Comparison of ENCODE assay signal across 31 cellular contexts in genomic region chr1:59054172-59054571, GRCh38.
"Had no signal": no experiment of that assay in that cellular context is flagged by ENCODE, and none has a peak within 500 bp of the region (broad histone marks: within the 10 kb centered on the region; RNA-seq: fewer than 3 reads in every experiment).

No MANE protein-coding gene starts in this region.

- H3K27ac ChIP-seq: adrenal gland, ascending aorta, body of pancreas, brain microvascular endothelial cell, breast epithelium, cardiac muscle cell had no signal

- H3K27me3 ChIP-seq: adrenal gland, ascending aorta, body of pancreas, brain microvascular endothelial cell, breast epithelium, cardiac muscle cell had no signal

- DNase-seq: activated effector memory CD4-positive, alpha-beta T cell treated with anti-CD3 and anti-CD28 coated beads, Interleukin-2, amount 50 U/mL, for 16 hours; activated effector memory CD4-positive, alpha-beta T cell treated with Interleukin-2 at 50 U/mL for 16 hours; activated gamma-delta T cell; activated gamma-delta T cell treated with Interleukin-2 at 50 U/mL for 16 hours; activated naive CD4-positive, alpha-beta T cell; activated naive CD4-positive, alpha-beta T cell treated with anti-CD3 and anti-CD28 coated beads for 36 hours; activated naive CD4-positive, alpha-beta T cell treated with anti-CD3 and anti-CD28 coated beads, Interleukin-2, amount 10 ng/mL, durations not matched to agents 7 days and 5 days; activated naive CD4-positive, alpha-beta T cell treated with anti-CD3 and anti-CD28 coated beads, Interleukin-2, amount 50 U/mL, for 16 hours; activated naive CD4-positive, alpha-beta T cell treated with Interleukin-2 at 50 U/mL for 16 hours; activated naive CD8-positive, alpha-beta T cell treated with anti-CD3 and anti-CD28 coated beads for 36 hours; activated naive CD8-positive, alpha-beta T cell treated with anti-CD3 and anti-CD28 coated beads, Interleukin-2, amount 10 ng/mL, durations not matched to agents 7 days and 5 days; activated naive CD8-positive, alpha-beta T cell treated with anti-CD3 and anti-CD28 coated beads, Interleukin-2, amount 50 U/mL, for 24 hours; activated T-cell treated with anti-CD3 and anti-CD28 coated beads, Interleukin-2, amount 50 U/mL, for 24 hours; activated T-cell treated with anti-CD3 and anti-CD28 coated beads, Interleukin-2, amount 50 U/mL, for 4 hours; activated T-cell treated with anti-CD3 and anti-CD28 coated beads, Interleukin-2, amount 50 U/mL, for 48 hours; activated T-cell treated with anti-CD3 and anti-CD28 coated beads, Interleukin-2, amount 50 U/mL, for 72 hours; adrenal gland; amniotic stem cell; amygdala; anterior cingulate cortex; aorta; body of pancreas; brain microvascular endothelial cell; caudate nucleus; central memory CD4-positive, alpha-beta T cell; cerebellar nuclear complex had no signal

- H3K36me3 ChIP-seq: adrenal gland, ascending aorta, brain microvascular endothelial cell, breast epithelium, cardiac muscle cell had no signal

- H3K9me3 ChIP-seq: adrenal gland, ascending aorta, body of pancreas, breast epithelium had no signal

- H3K4me3 ChIP-seq: adrenal gland, ascending aorta, body of pancreas, breast epithelium, cardiac muscle cell had no signal

- ATAC-seq: activated naive CD4-positive, alpha-beta T cell treated with anti-CD3 and anti-CD28 coated beads, Interleukin-2, amount 50 U/mL, for 72 hours; activated naive CD8-positive, alpha-beta T cell treated with anti-CD3 and anti-CD28 coated beads, Interleukin-2, amount 50 U/mL, for 24 hours; activated T-cell treated with anti-CD3 and anti-CD28 coated beads, Interleukin-2, amount 50 U/mL, for 4 hours; activated T-cell treated with anti-CD3 and anti-CD28 coated beads, Interleukin-2, amount 50 U/mL, for 72 hours; activated T-helper 17 cell treated with anti-CD3 and anti-CD28 coated beads, Interleukin-2, amount 50 U/mL, for 72 hours; body of pancreas had no signal
